In genomic region chr19:47036233-47036651, GRCh38 we compare ENCODE assay signal across 1 cellular context.
TF ChIP-seq lines count a peak whose summit lies in the region.

No MANE protein-coding gene starts in this region.

TF ChIP-seq in H1, 55 proteins besides CTCF, POLR2A, EP300 and RAD21 (continued from another document):
- TF ChIP-seq ATF2 (IDR thresholded peaks at IDR 0.05; ENCODE audit: low read length) (no peak), POLR2AphosphoS5 (IDR thresholded peaks at IDR 0.05; ENCODE audit: low read depth, low read length) (no peak), RNF2 (IDR thresholded peaks at IDR 0.05; ENCODE audit: borderline replicate concordance, low read depth, low read length, missing control alignments, poor library complexity, severe bottlenecking) (no peak), SP1 (IDR thresholded peaks at IDR 0.05; ENCODE audit: low read depth, low read length) (no peak), CHD1 (IDR thresholded peaks at IDR 0.05; ENCODE audit: low read depth, low read length) (no peak), TBP (IDR thresholded peaks at IDR 0.05; ENCODE audit: low read depth, low read length) (no peak), KDM5A (IDR thresholded peaks at IDR 0.05; ENCODE audit: low read length) (no peak), CREB1 (IDR thresholded peaks at IDR 0.05) (no peak), RBBP5 (IDR thresholded peaks at IDR 0.05; ENCODE audit: borderline replicate concordance, low read depth, low read length) (no peak)
